In genomic region chr4:76953956-76954355, GRCh38 we compare ENCODE assay signal across 25 cellular contexts. TPM values are rescaled to one million over a fixed set of nuclear protein-coding genes. Genes with fewer than 3 reads are reported as not detected.
"Had no signal": no experiment of that assay in that cellular context is flagged by ENCODE, and none has a peak within 500 bp of the region (broad histone marks: within the 10 kb centered on the region; RNA-seq: fewer than 3 reads in every experiment).

No MANE protein-coding gene starts in this region.

- H3K27ac Mint-ChIP-seq: activated B cell treated with CpG ODN at 0.5 μM for 24 hours; activated CD8-positive, alpha-beta T cell treated with anti-CD3 and anti-CD28 coated beads, Interleukin-2, amount 10 ng/mL, durations not matched to agents 7 days and 5 days; activated naive CD8-positive, alpha-beta T cell; effector memory CD8-positive, alpha-beta T cell; progenitor cell of endocrine pancreas had no signal

- H3K27ac ChIP-seq: breast epithelium, right atrium auricular region, suprapubic skin had no signal

- H3K36me3 Mint-ChIP-seq: natural killer cell had no signal

- DNase-seq: activated B cell treated with CpG ODN at 0.5 μM for 24 hours; activated CD4-positive, alpha-beta T cell treated with anti-CD3 and anti-CD28 coated beads for 48 hours; activated CD8-positive, alpha-beta memory T cell treated with anti-CD3 and anti-CD28 coated beads, Interleukin-2, amount 50 U/mL, for 4 hours; activated CD8-positive, alpha-beta T cell treated with anti-CD3 and anti-CD28 coated beads, Interleukin-2, amount 10 ng/mL, durations not matched to agents 7 days and 5 days; activated gamma-delta T cell treated with Interleukin-2 at 50 U/mL for 16 hours; amygdala; effector memory CD8-positive, alpha-beta T cell; erythroblast; hippocampal formation; left ventricle myocardium superior; mesenchymal stem cell; natural killer cell; occipital lobe; stimulated activated naive CD8-positive, alpha-beta T cell treated with anti-CD3 and anti-CD28 coated beads, Interleukin-15, Interleukin-2, amounts not matched to agents 100 U/mL and 50 U/mL, for 24 hours; SW 1271; trophoblast cell had no signal

- H3K4me3 Mint-ChIP-seq: activated B cell treated with CpG ODN at 0.5 μM for 24 hours; activated CD8-positive, alpha-beta T cell treated with anti-CD3 and anti-CD28 coated beads, Interleukin-2, amount 10 ng/mL, durations not matched to agents 7 days and 5 days; activated naive CD8-positive, alpha-beta T cell; effector memory CD8-positive, alpha-beta T cell; natural killer cell had no signal

- H3K27me3 ChIP-seq: breast epithelium, right atrium auricular region, suprapubic skin had no signal

- H3K27me3 Mint-ChIP-seq: activated B cell treated with CpG ODN at 0.5 μM for 24 hours; activated naive CD8-positive, alpha-beta T cell; effector memory CD8-positive, alpha-beta T cell; progenitor cell of endocrine pancreas had no signal

- H3K36me3 ChIP-seq: breast epithelium, right atrium auricular region, suprapubic skin had no signal

- H3K4me1 ChIP-seq: breast epithelium had no signal

- ATAC-seq: activated CD8-positive, alpha-beta T cell treated with anti-CD3 and anti-CD28 coated beads, Interleukin-2, amount 10 ng/mL, durations not matched to agents 7 days and 5 days; effector memory CD8-positive, alpha-beta T cell; left ventricle myocardium superior; natural killer cell; stimulated activated naive CD8-positive, alpha-beta T cell treated with anti-CD3 and anti-CD28 coated beads, Interleukin-15, Interleukin-2, amounts not matched to agents 100 U/mL and 50 U/mL, for 24 hours had no signal

- H3K9me3 ChIP-seq: breast epithelium, right atrium auricular region, suprapubic skin had no signal

- H3K4me3 ChIP-seq: right atrium auricular region, smooth muscle cell, suprapubic skin had no signal

- H3K9me3 Mint-ChIP-seq: activated B cell treated with CpG ODN at 0.5 μM for 24 hours; effector memory CD8-positive, alpha-beta T cell; natural killer cell had no signal

- FAIRE-seq: TTC549 had no signal

RNA-seq across cellular contexts. Expression of gene SOWAHB, which starts 56.0 kb away (rescaled TPM):
- total RNA-seq: activated B cell treated with CpG ODN at 0.5 μM for 24 hours; activated CD8-positive, alpha-beta T cell treated with anti-CD3 and anti-CD28 coated beads, Interleukin-2, amount 10 ng/mL, durations not matched to agents 7 days and 5 days; glomerular endothelial cell; left ventricle myocardium superior; natural killer cell; right atrium auricular region; T-helper 2 cell treated with Interferon-gamma antibody and Interleukin-4, amounts not matched to agents 100 ng/mL and 5 ng/mL, for 36 hours had no signal
